Comparison of ENCODE assay signal across 25 cellular contexts in the genomic region with DNA sequence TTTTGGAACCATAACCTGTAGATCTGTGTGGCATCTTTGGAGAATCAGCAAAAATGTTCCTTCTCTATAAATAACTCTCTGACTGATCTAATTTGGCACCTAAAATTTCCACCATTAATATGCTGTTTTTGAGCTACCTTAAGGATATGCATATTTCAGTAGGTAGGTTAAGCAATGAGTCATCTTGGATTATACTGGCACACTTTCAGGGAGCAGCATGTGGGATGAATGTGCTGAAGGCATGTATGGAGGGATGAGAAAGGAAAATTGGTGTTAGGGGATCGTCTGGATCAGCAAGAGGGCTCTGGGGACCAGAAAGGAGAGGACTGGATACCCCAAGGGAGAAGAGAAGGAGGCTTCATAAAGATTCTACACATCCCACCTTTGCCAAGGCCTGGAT. TPM values are rescaled to one million over a fixed set of nuclear protein-coding genes. Genes with fewer than 3 reads are reported as not detected.
DNase-seq lines count a peak whose midpoint lies in the region; ATAC-seq, FAIRE-seq and TF ChIP-seq lines count a peak whose summit lies in the region.
"Had no signal": no experiment of that assay in that cellular context is flagged by ENCODE, and none has a peak within 500 bp of the region (broad histone marks: within the 10 kb centered on the region; RNA-seq: fewer than 3 reads in every experiment).

No MANE protein-coding gene starts in this region.

- H3K4me3 ChIP-seq in breast epithelium (no peak overlapping the region), RWPE2 (ENCODE audit: severe bottlenecking) (no peak overlapping the region), H1 (ENCODE audit: extremely low read depth in 1 of 4, insufficient read depth in 2 of 4, low read depth in 3 of 4, low read length in 4 of 4) (no peak overlapping the region)
- H3K4me3 ChIP-seq: HAP-1, K562 had no signal

- H3K56ac ChIP-seq in H1 (replicated peaks; ENCODE audit: insufficient read length, low read depth, low read length) = no peak overlapping the region

- H3K4me2 ChIP-seq in H1 (ENCODE audit: insufficient read depth in 1 of 2, low read depth in 2 of 2, low read length in 2 of 2) = no peak overlapping the region

- WGBS in H1 (ENCODE audit: extremely low coverage in 1 of 2, insufficient coverage in 1 of 2, insufficient read length in 1 of 2, insufficient replicate concordance in 2 of 2, low coverage in 1 of 2, low lambda C conversion rate in 2 of 2, missing lambda C conversion rate in 1 of 2), 2 experiments = 80% methylated on average over 1 of the region's 1 CpG; no CpG with 5 or more reads in 1 of the 2 experiments

- no peak overlapping the region for H2BK15ac ChIP-seq in H1 (ENCODE audit: low read length)

- no peaks in the 10 kb centered on the region for H3K4me1 ChIP-seq in breast epithelium
- peaks cover 9% of the 10 kb centered on the region for H3K4me1 ChIP-seq in RWPE2 (ENCODE audit: insufficient read depth, poor library complexity, severe bottlenecking)
- no peaks in the 10 kb centered on the region for H3K4me1 ChIP-seq in H1 (replicated peaks in 1 of 4; ENCODE audit: control insufficient read depth in 3 of 4, insufficient read depth in 4 of 4, low read length in 3 of 4)
- H3K4me1 ChIP-seq: HAP-1 had no signal

- FAIRE-seq in H1 (lab: Jason Lieb, UNC) = no peak
- FAIRE-seq: GM12892, K562 had no signal

- no peak overlapping the region for H3K4me3 Mint-ChIP-seq in MCF 10A (ENCODE audit: unreplicated experiment)
- H3K4me3 Mint-ChIP-seq: CD4-positive, alpha-beta memory T cell had no signal

- no peak overlapping the region for H2BK20ac ChIP-seq in H1 (ENCODE audit: low read length)

- BruUV-seq in MCF 10A (replicated peaks; lab: Mats Ljungman, UMichigan) = no TSS peak

- H3K79me2 ChIP-seq in H1 (ENCODE audit: control insufficient read depth in 1 of 2, insufficient read depth in 2 of 2, low read length in 2 of 2) = no peaks in the 10 kb centered on the region

- H3K4me1 Mint-ChIP-seq in MCF 10A (ENCODE audit: insufficient read depth, unreplicated experiment) = peaks cover 11% of the 10 kb centered on the region
- H3K4me1 Mint-ChIP-seq: CD4-positive, alpha-beta memory T cell had no signal

- H2BK12ac ChIP-seq in H1 (ENCODE audit: low read depth, low read length) = no peak overlapping the region

- H3K27ac Mint-ChIP-seq in MCF 10A (ENCODE audit: low read depth, unreplicated experiment) = peak overlapping the region; percentile 2
- H3K27ac Mint-ChIP-seq: CD4-positive, alpha-beta memory T cell had no signal

- H3K4ac ChIP-seq in H1 (replicated peaks; ENCODE audit: insufficient read length, low read depth, low read length) = no peak overlapping the region

- no peak overlapping the region for H3K18ac ChIP-seq in H1 (ENCODE audit: extremely low read depth, low read length)

- no peaks in the 10 kb centered on the region for H3K36me3 Mint-ChIP-seq in MCF 10A (ENCODE audit: insufficient read depth, unreplicated experiment)
- H3K36me3 Mint-ChIP-seq: CD4-positive, alpha-beta memory T cell had no signal

- no peaks in the 10 kb centered on the region for H3K23me2 ChIP-seq in H1 (ENCODE audit: low read depth, low read length)

- no peak for TF ChIP-seq EP300 in H1 (IDR thresholded peaks at IDR 0.05; ENCODE audit: borderline replicate concordance in 1 of 2, low read depth in 2 of 2, low read length in 2 of 2)

- no peaks in the 10 kb centered on the region for H4K20me1 ChIP-seq in H1 (replicated peaks in 1 of 2; ENCODE audit: control insufficient read depth in 1 of 2, insufficient read depth in 2 of 2, low read length in 2 of 2)

- TF ChIP-seq POLR2A in breast epithelium (IDR thresholded peaks at IDR 0.05) (no peak), H1 (IDR thresholded peaks at IDR 0.05; ENCODE audit: control extremely low read depth in 1 of 2, low read depth in 2 of 2, low read length in 2 of 2) (no peak)

- H3K36me3 ChIP-seq in breast epithelium (no peaks in the 10 kb centered on the region), RWPE2 (ENCODE audit: low read depth) (no peaks in the 10 kb centered on the region), H1 (ENCODE audit: control insufficient read depth in 2 of 4, insufficient read depth in 4 of 4, low read length in 3 of 4) (no peaks in the 10 kb centered on the region)
- H3K36me3 ChIP-seq: HAP-1 had no signal

- no peaks in the 10 kb centered on the region for H3K27me3 Mint-ChIP-seq in MCF 10A (ENCODE audit: insufficient read depth, unreplicated experiment)

- POLR2A ChIA-PET in MCF 10A (lab: Yijun Ruan, JAX) = interaction anchor here (1.0 to 1.7 kb wide), 2 partner anchors 23 to 359 kb away, joined by 3 to 4 read pairs; no protein-coding TSS in a partner anchor
- POLR2A ChIA-PET in H1 (lab: Charles Lee; ENCODE audit: partially characterized antibody) = no interaction called here

- no peak overlapping the region for H2BK120ac ChIP-seq in H1 (replicated peaks; ENCODE audit: low read depth, low read length)

- no peaks in the 10 kb centered on the region for H3K9me3 Mint-ChIP-seq in MCF 10A (ENCODE audit: unreplicated experiment)
- H3K9me3 Mint-ChIP-seq: CD4-positive, alpha-beta memory T cell had no signal

- CTCF ChIA-PET in MCF 10A (lab: Yijun Ruan, JAX) (interaction anchor here (0.7 to 2.0 kb wide), 5 partner anchors 8 to 343 kb away, joined by 3 to 5 read pairs (median 4); a partner anchor contains a TSS), H1 (lab: Charles Lee; ENCODE audit: partially characterized antibody) (interaction anchor here (0.5 to 1.7 kb wide), 4 partner anchors 45 to 298 kb away, joined by 3 to 7 read pairs (median 3); a partner anchor contains a TSS)

- H4K8ac ChIP-seq in H1 (ENCODE audit: extremely low read depth, insufficient read depth, low read length) = no peak overlapping the region

- H3K27me3 ChIP-seq in breast epithelium (no peaks in the 10 kb centered on the region), RWPE2 (ENCODE audit: insufficient read depth, poor library complexity, severe bottlenecking) (no peaks in the 10 kb centered on the region), H1 (replicated peaks in 1 of 4; ENCODE audit: control insufficient read depth in 3 of 4, extremely low read depth in 1 of 4, insufficient read depth in 3 of 4, low read length in 3 of 4) (no peaks in the 10 kb centered on the region)

- no peak overlapping the region for H4K5ac ChIP-seq in H1 (ENCODE audit: insufficient read length, low read depth, low read length)

- H3K9me3 ChIP-seq in breast epithelium (no peaks in the 10 kb centered on the region), RWPE2 (ENCODE audit: severe bottlenecking) (no peaks in the 10 kb centered on the region), H1 (ENCODE audit: insufficient read depth in 2 of 2, low read depth in 1 of 2, low read length in 1 of 2) (no peaks in the 10 kb centered on the region)
- H3K9me3 ChIP-seq: HAP-1 had no signal

- DNase-seq in MCF 10A (ENCODE audit: unreplicated experiment) (peak; percentile 55), breast epithelium (ENCODE audit: low spot score in 2 of 2) (no peak), RWPE2 (ENCODE audit: low spot score) (no peak), H1 (ENCODE audit: low read depth in 1 of 2, low spot score in 2 of 2) (no peak), NCI-H2227 treated with DMSO at 0.1 percent for 48 hours (lab: John Stamatoyannopoulos, UW) (no peak), NCI-H82 (lab: John Stamatoyannopoulos, UW) (no peak)
- DNase-seq: Calu3; CD4-positive, alpha-beta memory T cell; GDM1; NCI-H1436; NCI-H2029; NCI-H2171; NCI-H510A; NCI-H774; SHP77 had no signal

- no peak for TF ChIP-seq CTCF in MCF 10A (IDR thresholded peaks at IDR 0.05; ENCODE audit: unreplicated experiment)
- no peak for TF ChIP-seq CTCF in breast epithelium (IDR thresholded peaks at IDR 0.05)
- TF ChIP-seq CTCF in RWPE2 (IDR thresholded peaks at IDR 0.05; ENCODE audit: poor library complexity, severe bottlenecking) = no peak
- TF ChIP-seq CTCF in H1 (IDR thresholded peaks at IDR 0.05; ENCODE audit: control extremely low read depth in 1 of 3, insufficient read depth in 1 of 3, low read depth in 1 of 3, low read length in 3 of 3) = no peak

- H2AFZ ChIP-seq in H1 (ENCODE audit: low read length) = peak overlapping the region; percentile 67; the same call in 1 of the 2 replicates

- no peaks in the 10 kb centered on the region for H3K79me1 ChIP-seq in H1 (ENCODE audit: low read depth, low read length)

- ATAC-seq in RWPE2 (ENCODE audit: low read depth) (peak; percentile 73), GM21526 (IDR thresholded peaks at IDR 0.05; ENCODE audit: low FRiP score, unreplicated experiment) (no peak), HG03521 (IDR thresholded peaks at IDR 0.05; ENCODE audit: unreplicated experiment) (no peak)
- ATAC-seq: K562, Panc1, SK-N-SH treated with all-trans-retinoic acid at 6 μM for 48 hours had no signal

- intact Hi-C loops in MCF 10A (cut with micrococcal nuclease) (no loop called here), breast epithelium (cut with DNase I; ENCODE audit: low total_unique reads) (no loop called here)

- H2AK5ac ChIP-seq in H1 (ENCODE audit: low read depth, low read length) = no peak overlapping the region

- no peak overlapping the region for H3K9ac ChIP-seq in H1 (replicated peaks in 1 of 4; ENCODE audit: extremely low read depth in 1 of 4, low read depth in 3 of 4, low read length in 3 of 4)

- peak overlapping the region in 1 of 2 donors; percentile 17 for H3K27ac ChIP-seq in breast epithelium
- no peak overlapping the region for H3K27ac ChIP-seq in RWPE2 (ENCODE audit: poor library complexity, severe bottlenecking)
- H3K27ac ChIP-seq in H1 (ENCODE audit: low read depth, low read length) = no peak overlapping the region
- H3K27ac ChIP-seq: 22Rv1, HL-60 had no signal

- H3K23ac ChIP-seq in H1 (ENCODE audit: insufficient read length) = no peak overlapping the region

- TF ChIP-seq RAD21 in H1 (IDR thresholded peaks at IDR 0.05 in 1 of 2, conservative IDR thresholded peaks at IDR 0.05 in 1 of 2; ENCODE audit: low read depth in 2 of 2, low read length in 2 of 2) = no peak

- no peak overlapping the region for H2BK5ac ChIP-seq in H1 (ENCODE audit: low read depth, low read length)

- no peak overlapping the region for H4K91ac ChIP-seq in H1 (replicated peaks; ENCODE audit: insufficient read length, low read length)

- H3K14ac ChIP-seq in H1 (ENCODE audit: insufficient read length) = no peak overlapping the region

TF ChIP-seq in H1, 55 proteins besides CTCF, POLR2A, EP300 and RAD21 (continues in another document):
- TF ChIP-seq BRCA1 (IDR thresholded peaks at IDR 0.05; ENCODE audit: low read depth, low read length) (no peak), ZNF274 (IDR thresholded peaks at IDR 0.05; ENCODE audit: borderline replicate concordance, extremely low read depth, low read length) (no peak)

RNA-seq across cellular contexts. Expression of a gene that starts 44.6 kb away (rescaled TPM):
- total RNA-seq in MCF 10A (2022) (not detected in 2 replicates), breast epithelium (10 to 100 TPM in 2 of 3 donors, not detected in 1; 18.7 to 32.5 TPM)
- not detected in 2 replicates for total RNA-seq in H1 (2021; fragmentation: NEBNext Ultra II Directional; extraction: Animal tissue kit (Norgen Biotek cat#: 25700))
- polyA plus RNA-seq in H1 (2011; rRNA removed) = not detected in 2 replicates
- polyA plus RNA-seq in H1 (2011; cell fraction: cytosol; rRNA removed) = not detected
- not detected for polyA plus RNA-seq in H1 (2011; cell fraction: nucleus; rRNA removed)
- not detected in 4 replicates for polyA plus RNA-seq in H1 (2012, experiment 1 of 2)
- not detected for polyA plus RNA-seq in H1 (2012, experiment 2 of 2)
- not detected for polyA plus RNA-seq in H1 (2013, experiment 1 of 2)
- not detected for polyA plus RNA-seq in H1 (2013, experiment 2 of 2)
- polyA minus RNA-seq in H1 (2011; rRNA and poly(A)+ RNA removed) = not detected in 2 replicates
- polyA minus RNA-seq in H1 (2011; cell fraction: cytosol; rRNA and poly(A)+ RNA removed) = not detected
- not detected for polyA minus RNA-seq in H1 (2011; cell fraction: nucleus; rRNA and poly(A)+ RNA removed)
- total RNA-seq: Calu3; CD4-positive, alpha-beta memory T cell; K562 had no signal
- polyA plus RNA-seq: BJ; CD4-positive, alpha-beta memory T cell; K562 had no signal
